ENCODE assay signal across 10 cellular contexts in the genomic region with DNA sequence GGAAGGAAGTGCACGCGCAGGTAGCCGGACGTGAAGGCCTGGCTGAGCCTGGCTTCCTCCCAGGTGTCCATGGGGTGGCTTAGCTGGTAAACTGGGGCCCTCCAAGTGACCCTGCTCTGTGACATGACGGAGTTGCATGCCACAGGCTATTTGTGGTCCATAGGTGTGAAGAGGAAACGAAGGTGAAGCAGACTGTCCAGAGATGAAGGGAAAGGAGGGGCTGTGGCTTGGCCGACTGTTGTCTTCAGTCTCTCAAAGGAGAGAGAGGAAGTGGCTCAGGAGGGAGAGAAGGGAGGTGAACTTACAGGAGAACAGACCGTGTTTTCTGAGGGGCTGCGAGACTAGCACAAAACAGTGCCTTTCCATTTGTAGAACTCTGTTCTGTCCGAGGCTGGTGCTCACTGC. TPM values are rescaled to one million over a fixed set of nuclear protein-coding genes. Genes with fewer than 3 reads are reported as not detected.
DNase-seq lines count a peak whose midpoint lies in the region; ATAC-seq, FAIRE-seq and TF ChIP-seq lines count a peak whose summit lies in the region.
"Had no signal": no experiment of that assay in that cellular context is flagged by ENCODE, and none has a peak within 500 bp of the region (broad histone marks: within the 10 kb centered on the region; RNA-seq: fewer than 3 reads in every experiment).

No MANE protein-coding gene starts in this region.

- H3K36me3 ChIP-seq in small intestine (ENCODE audit: control insufficient read depth in 2 of 2, insufficient read depth in 2 of 2, low read length in 2 of 2) = no peaks in the 10 kb centered on the region

- H3K27me3 ChIP-seq in small intestine (ENCODE audit: control insufficient read depth in 2 of 2, insufficient read depth in 2 of 2, low read length in 2 of 2) = no peaks in the 10 kb centered on the region
- no peaks in the 10 kb centered on the region for H3K27me3 ChIP-seq in H9 (ENCODE audit: insufficient read depth, low read length)

- peaks cover 0 to 3% of the 10 kb centered on the region in 2 donors for H3K4me1 ChIP-seq in small intestine (ENCODE audit: control insufficient read depth in 2 of 2, insufficient read depth in 1 of 2, low read depth in 1 of 2, low read length in 1 of 2)
- H3K4me1 ChIP-seq in H9 (ENCODE audit: insufficient read depth, low read length) = peaks cover 4% of the 10 kb centered on the region; the same call in 1 of the 2 replicates

- no peaks in the 10 kb centered on the region for H3K9me3 Mint-ChIP-seq in H9

- H2BK5ac ChIP-seq in H9 (ENCODE audit: insufficient read length, low read length) = no peak overlapping the region

- H3K4me3 Mint-ChIP-seq in H9 = no peak overlapping the region

- H3K27ac ChIP-seq in small intestine (ENCODE audit: low read depth in 1 of 2, low read length in 1 of 2) = peak overlapping the region; percentile 34 to 62
- H3K27ac ChIP-seq in H9 (ENCODE audit: insufficient read length, low read depth, low read length) = no peak overlapping the region

- H3K4me1 Mint-ChIP-seq in H9 = peaks cover 15 to 17% of the 10 kb centered on the region in 2 experiments

- no peak overlapping the region for H3K14ac ChIP-seq in H9 (ENCODE audit: insufficient read depth, low read length)

- H3K79me2 ChIP-seq in H9 (ENCODE audit: insufficient read depth, low read length) = no peaks in the 10 kb centered on the region

- H3K23ac ChIP-seq in H9 (ENCODE audit: insufficient read length, low read depth, low read length) = no peak overlapping the region

- H2AK5ac ChIP-seq in H9 (ENCODE audit: insufficient read length, low read length) = no peak overlapping the region

- H3K36me3 Mint-ChIP-seq in H9 (ENCODE audit: insufficient read depth in 1 of 3, low read depth in 3 of 3) = no peaks in the 10 kb centered on the region

- H3K79me1 ChIP-seq in H9 (ENCODE audit: insufficient read depth, low read depth, low read length, poor library complexity, severe bottlenecking) = no peaks in the 10 kb centered on the region

- peak; percentile 28 for ATAC-seq in HG03095 (IDR thresholded peaks at IDR 0.05; ENCODE audit: unreplicated experiment)

- H3K27ac Mint-ChIP-seq in H9 = no peak overlapping the region; a peak in 1 of 7 replicates

- no peak overlapping the region for H2AFZ ChIP-seq in H9 (ENCODE audit: low read length)

- H2BK20ac ChIP-seq in H9 (ENCODE audit: low read depth, low read length, poor library complexity, severe bottlenecking) = no peak overlapping the region

- H3T11ph ChIP-seq in H9 (ENCODE audit: low read length) = no peak overlapping the region

- 51 to 66% (median 53%) methylated on average over 10 of the region's 10 CpGs for WGBS in small intestine, 3 donors
- no CpG with 5 or more reads among the region's 10 CpGs for WGBS in H9 (ENCODE audit: extremely low coverage, insufficient read length, low lambda C conversion rate)

- no peaks in the 10 kb centered on the region for H3K9me3 ChIP-seq in small intestine (ENCODE audit: control insufficient read depth, low read depth)
- no peaks in the 10 kb centered on the region for H3K9me3 ChIP-seq in H9 (ENCODE audit: control insufficient read depth, low read depth, low read length)

- no peak overlapping the region for H2BK120ac ChIP-seq in H9 (ENCODE audit: low read depth, low read length, poor library complexity, severe bottlenecking)

- H3K27me3 Mint-ChIP-seq in H9 (ENCODE audit: low read depth) = peaks cover 2% of the 10 kb centered on the region; the same call in 1 of the 2 replicates

- H4K5ac ChIP-seq in H9 (ENCODE audit: insufficient read length, low read depth, low read length) = no peak overlapping the region

- no peak overlapping the region for H3K4me3 ChIP-seq in small intestine (ENCODE audit: low read depth in 1 of 2, low read length in 2 of 2)

- no peak overlapping the region for H3K4me2 ChIP-seq in H9 (ENCODE audit: insufficient read depth, insufficient read length, low read length)

- H3K4ac ChIP-seq in H9 (ENCODE audit: low read depth, low read length) = no peak overlapping the region

- no peaks in the 10 kb centered on the region for H3K23me2 ChIP-seq in H9 (ENCODE audit: insufficient read length, low read depth, low read length, poor library complexity, severe bottlenecking)

- no peak overlapping the region for H2BK12ac ChIP-seq in H9 (ENCODE audit: insufficient read length, low read depth, low read length)

- no peak overlapping the region for H3K56ac ChIP-seq in H9 (ENCODE audit: insufficient read length, low read depth, low read length)

- H2BK15ac ChIP-seq in H9 (ENCODE audit: low read depth, low read length) = no peak overlapping the region

- H3K18ac ChIP-seq in H9 (ENCODE audit: insufficient read length, low read depth, low read length) = no peak overlapping the region

- H3K9ac ChIP-seq in H9 (ENCODE audit: extremely low read depth, insufficient read length, low read length) = no peak overlapping the region

- TF ChIP-seq CTCF in H9 (conservative IDR thresholded peaks at IDR 0.05) = no peak

- H4K20me1 ChIP-seq in H9 (ENCODE audit: control insufficient read depth, insufficient read depth, insufficient read length) = no peaks in the 10 kb centered on the region

- H4K91ac ChIP-seq in H9 (ENCODE audit: insufficient read length, low read depth, low read length) = no peak overlapping the region

- no peak overlapping the region for H4K8ac ChIP-seq in H9 (replicated peaks; ENCODE audit: insufficient read length, low read depth, low read length)

- peak; percentile 100 for FAIRE-seq in GM19239 (lab: Jason Lieb, UNC)
- no peak for FAIRE-seq in small intestine (lab: Jason Lieb, UNC)

- no peak for DNase-seq in GM19239 (ENCODE audit: insufficient read length, low spot score)
- peak; percentile 55 for DNase-seq in activated CD8-positive, alpha-beta memory T cell treated with anti-CD3 and anti-CD28 coated beads, Interleukin-2, amount 50 U/mL, for 48 hours
- no peak for DNase-seq in small intestine
- no peak for DNase-seq in iPS-NIHi7 (ENCODE audit: extremely low spot score)
- DNase-seq in H9 = no peak
- no peak for DNase-seq in EL
- DNase-seq: T1000 had no signal

RNA-seq across cellular contexts. Expression of gene INPP5D, which starts 19.3 kb away (rescaled TPM):
- 1 to 10 TPM; 4.7 to 7.9 (median 5.9) TPM for polyA plus RNA-seq in small intestine
- total RNA-seq in H9 (2021) = 12.7 and 13.1 TPM in 2 replicates

RNA-seq across cellular contexts. Expression of gene NEU2, which starts 47.0 kb away (rescaled TPM):
- polyA plus RNA-seq in small intestine = not detected
- total RNA-seq in H9 (2021) = not detected in 2 replicates
- total RNA-seq: epithelial cell of proximal tubule, renal cortical epithelial cell had no signal
